ENCODE assay signal across 8 cellular contexts in genomic region chr3:193970131-193970772, GRCh38.
DNase-seq lines count a peak whose midpoint lies in the region; ATAC-seq, FAIRE-seq and TF ChIP-seq lines count a peak whose summit lies in the region.
"Not testable (repeated sequence)": the region's sequence is repeated elsewhere in the genome, so short reads cannot be mapped to it uniquely, and the experiment has no call there.

No MANE protein-coding gene starts in this region.

- not testable (repeated sequence) for H3K36me3 ChIP-seq in SJCRH30; astrocyte (ENCODE audit: insufficient read depth, low read length)

- not testable (repeated sequence) for H3K27ac ChIP-seq in SJCRH30; astrocyte (ENCODE audit: low read depth, low read length)

- not testable (repeated sequence) for H3K4me3 ChIP-seq in GM12864 (ENCODE audit: low read depth, low read length); SJCRH30; astrocyte (ENCODE audit: insufficient read depth, low read depth, low read length)

- in situ Hi-C loops in ACHN (cut with HindIII; ENCODE audit: low pct_ligation_motif_present, low pct_unique_long_range_greater_than_20kb, low sequenced_read_pairs): not testable (repeated sequence)

- H3K4me1 Mint-ChIP-seq in astrocyte (ENCODE audit: low read depth, unreplicated experiment): peaks cover 43% of the 10 kb centered on the region
- H3K4me1 Mint-ChIP-seq in nephron progenitor cell: peaks cover 57% of the 10 kb centered on the region

- H3K9me3 Mint-ChIP-seq in astrocyte (ENCODE audit: unreplicated experiment); nephron progenitor cell: not testable (repeated sequence)

- H3K27me3 Mint-ChIP-seq in astrocyte (ENCODE audit: low read depth, unreplicated experiment): peaks cover 37% of the 10 kb centered on the region
- H3K27me3 Mint-ChIP-seq in nephron progenitor cell (ENCODE audit: low read depth, poor library complexity): peaks cover 28% of the 10 kb centered on the region

- H3K36me3 Mint-ChIP-seq in astrocyte (ENCODE audit: low read depth, unreplicated experiment); nephron progenitor cell (ENCODE audit: low read depth): not testable (repeated sequence)

- H3K79me2 ChIP-seq in astrocyte (ENCODE audit: insufficient read depth, low read length): not testable (repeated sequence)

- H2AFZ ChIP-seq in astrocyte (ENCODE audit: low read depth, low read length): not testable (repeated sequence)

- H3K4me3 Mint-ChIP-seq in astrocyte (ENCODE audit: unreplicated experiment); nephron progenitor cell: not testable (repeated sequence)

- H3K27me3 ChIP-seq in SJCRH30: not testable (repeated sequence)
- peaks cover 14% of the 10 kb centered on the region for H3K27me3 ChIP-seq in astrocyte (ENCODE audit: insufficient read depth, low read length)

- not testable (repeated sequence) for H3K27ac Mint-ChIP-seq in astrocyte (ENCODE audit: unreplicated experiment); nephron progenitor cell

- not testable (repeated sequence) for H4K20me1 ChIP-seq in astrocyte (ENCODE audit: insufficient read depth, low read length)

- H3K4me1 ChIP-seq in SJCRH30 (peaks cover 19% of the 10 kb centered on the region), astrocyte (ENCODE audit: insufficient read depth, low read length) (peaks cover 46% of the 10 kb centered on the region)

- DNase-seq in ACHN (peak; percentile 64), NCI-H2107 treated with DMSO at 0.1 percent for 48 hours (lab: John Stamatoyannopoulos, UW; ENCODE audit: unreplicated experiment) (peak; percentile 37), SJCRH30 (peak; percentile 47 to 72), astrocyte (ENCODE audit: low read depth) (peak; percentile 30), nephron progenitor cell (peak; percentile 56)
- DNase-seq in GM12864 (ENCODE audit: low read depth); Right ventricle myocardium superior: not testable (repeated sequence)

- intact Hi-C loops in Right ventricle myocardium superior (cut with DNase I): loop anchor here (10.0 kb wide), 1 partner anchor 175 kb away; no protein-coding TSS in a partner anchor

- not testable (repeated sequence) for FAIRE-seq in astrocyte (lab: Jason Lieb, UNC)

- H3K4me2 ChIP-seq in astrocyte (ENCODE audit: low read length): peak overlapping the region; percentile 51

- H3K9ac ChIP-seq in astrocyte (ENCODE audit: low read length): not testable (repeated sequence)

- H3K9me3 ChIP-seq in SJCRH30 (replicated peaks); astrocyte (ENCODE audit: insufficient read depth, low read depth, low read length): not testable (repeated sequence)

- peak; percentile 52 for ATAC-seq in HG03175 (IDR thresholded peaks at IDR 0.05; ENCODE audit: unreplicated experiment)
- ATAC-seq in Right ventricle myocardium superior (ENCODE audit: poor library complexity): peak; percentile 69

- TF ChIP-seq CTCF in GM12864 (IDR thresholded peaks at IDR 0.05; ENCODE audit: low read depth, low read length, missing control alignments): peak; percentile 72
- TF ChIP-seq CTCF in astrocyte (IDR thresholded peaks at IDR 0.05; ENCODE audit: insufficient read depth, low read depth, low read length): peak; percentile 34
- peak; percentile 37 for TF ChIP-seq CTCF in nephron progenitor cell (IDR thresholded peaks at IDR 0.05)
